In genomic region chr12:89385965-89386537, GRCh38 we compare ENCODE assay signal across 1 cellular context.
TF ChIP-seq lines count a peak whose summit lies in the region.

No MANE protein-coding gene starts in this region.

TF ChIP-seq in HepG2, 621 proteins besides CTCF, POLR2A, EP300 and RAD21 (continued from another document and continues in another):
- TF ChIP-seq THRA (CRISPR knock-in tag; IDR thresholded peaks at IDR 0.05; ENCODE audit: borderline replicate concordance) (no peak), KLF16 (CRISPR knock-in tag; IDR thresholded peaks at IDR 0.05) (no peak), TERF1 (CRISPR knock-in tag; IDR thresholded peaks at IDR 0.05) (no peak), SP1 (IDR thresholded peaks at IDR 0.05) (no peak), SP1 (CRISPR knock-in tag; IDR thresholded peaks at IDR 0.05) (no peak), BRF2 (CRISPR knock-in tag; IDR thresholded peaks at IDR 0.05) (no peak), NR2C2 (CRISPR knock-in tag; IDR thresholded peaks at IDR 0.05; ENCODE audit: borderline replicate concordance) (no peak), TFDP1 (CRISPR knock-in tag; IDR thresholded peaks at IDR 0.05; ENCODE audit: borderline replicate concordance) (no peak), ZNF562 (CRISPR knock-in tag; IDR thresholded peaks at IDR 0.05; ENCODE audit: borderline replicate concordance) (no peak), NFIB (CRISPR knock-in tag; IDR thresholded peaks at IDR 0.05; ENCODE audit: borderline replicate concordance) (no peak), NPAS2 (CRISPR knock-in tag; IDR thresholded peaks at IDR 0.05; ENCODE audit: borderline replicate concordance) (no peak), ZNF235 (CRISPR knock-in tag; IDR thresholded peaks at IDR 0.05; ENCODE audit: borderline replicate concordance) (no peak), ZNF558 (CRISPR knock-in tag; IDR thresholded peaks at IDR 0.05; ENCODE audit: borderline replicate concordance) (no peak), HMGA1 (CRISPR knock-in tag; conservative IDR thresholded peaks at IDR 0.05) (no peak), ZBTB10 (CRISPR knock-in tag; IDR thresholded peaks at IDR 0.05; ENCODE audit: borderline replicate concordance) (no peak), MTA3 (CRISPR knock-in tag; IDR thresholded peaks at IDR 0.05) (no peak), GATAD2A (CRISPR knock-in tag; IDR thresholded peaks at IDR 0.05) (peak; percentile 25; the same call in 1 of the 2 replicates), ZNF710 (CRISPR knock-in tag; IDR thresholded peaks at IDR 0.05; ENCODE audit: borderline replicate concordance) (no peak), ZNF792 (CRISPR knock-in tag; IDR thresholded peaks at IDR 0.05) (no peak), AHR (CRISPR knock-in tag; IDR thresholded peaks at IDR 0.05) (no peak), ZNF17 (CRISPR knock-in tag; IDR thresholded peaks at IDR 0.05) (no peak), ZSCAN22 (CRISPR knock-in tag; IDR thresholded peaks at IDR 0.05) (no peak), HINFP (CRISPR knock-in tag; IDR thresholded peaks at IDR 0.05; ENCODE audit: low read depth) (no peak), ZNF7 (CRISPR knock-in tag; IDR thresholded peaks at IDR 0.05) (no peak), SETDB1 (CRISPR knock-in tag; IDR thresholded peaks at IDR 0.05; ENCODE audit: borderline replicate concordance) (no peak), ZBTB37 (CRISPR knock-in tag; IDR thresholded peaks at IDR 0.05) (no peak), TFE3 (CRISPR knock-in tag; IDR thresholded peaks at IDR 0.05) (no peak), ZKSCAN1 (IDR thresholded peaks at IDR 0.05; ENCODE audit: low read length) (peak; percentile 78), ARID5B (CRISPR knock-in tag; IDR thresholded peaks at IDR 0.05) (peak; percentile 63), PBX3 (CRISPR knock-in tag; IDR thresholded peaks at IDR 0.05; ENCODE audit: borderline replicate concordance) (no peak), ZNF737 (CRISPR knock-in tag; IDR thresholded peaks at IDR 0.05; ENCODE audit: borderline replicate concordance) (no peak), UBTF (CRISPR knock-in tag; IDR thresholded peaks at IDR 0.05) (no peak), DDIT3 (CRISPR knock-in tag; IDR thresholded peaks at IDR 0.05) (no peak)
